ENCODE assay signal across 19 cellular contexts in the genomic region with DNA sequence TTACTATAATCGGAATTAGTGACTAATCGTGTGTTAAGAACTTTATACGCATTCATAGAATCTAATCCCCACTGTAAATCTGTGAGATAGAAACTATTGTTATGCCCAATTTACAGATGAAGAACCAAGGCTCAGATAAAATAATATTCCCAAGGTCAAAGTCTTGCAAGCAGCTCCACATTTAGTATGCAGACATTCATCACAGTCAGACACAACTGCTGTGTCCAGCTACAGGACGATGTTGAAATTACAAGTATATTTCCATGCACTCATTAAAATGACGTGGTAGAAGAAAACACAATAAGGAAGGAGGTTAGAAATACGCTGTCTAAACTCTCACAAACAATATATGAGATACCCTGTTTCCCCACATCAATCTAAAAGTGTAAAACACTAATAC.
A peak's percentile ranks its signal among the peaks of the same experiment; 100 is the strongest.
DNase-seq lines count a peak whose midpoint lies in the region; ATAC-seq, FAIRE-seq and TF ChIP-seq lines count a peak whose summit lies in the region.
"Had no signal": no experiment of that assay in that cellular context is flagged by ENCODE, and none has a peak within 500 bp of the region (broad histone marks: within the 10 kb centered on the region; RNA-seq: fewer than 3 reads in every experiment).

No MANE protein-coding gene starts in this region.

- peak; percentile 23 to 25 for DNase-seq in NCI-H526 (lab: John Stamatoyannopoulos, UW)
- DNase-seq in NCI-H526 treated with DMSO at 0.1 percent for 48 hours (lab: John Stamatoyannopoulos, UW): no peak
- DNase-seq in HTR-8/SVneo (ENCODE audit: insufficient read length, low spot score): no peak
- DNase-seq in astrocyte of the spinal cord (ENCODE audit: low read depth, low spot score): no peak
- no peak for DNase-seq in left colon
- no peak for DNase-seq in coronary artery (ENCODE audit: low spot score)
- DNase-seq in activated CD4-positive, alpha-beta T cell treated with anti-CD3 and anti-CD28 coated beads, Interleukin-2, amount 50 U/mL, for 48 hours: no peak
- no peak for DNase-seq in GM12892 (ENCODE audit: insufficient read length)
- DNase-seq: activated CD4-positive, alpha-beta T cell treated with anti-CD3 and anti-CD28 coated beads for 36 hours; C1 segment of cervical spinal cord; NCI-H1048; NCI-H510A; stimulated activated CD8-positive, alpha-beta memory T cell treated with anti-CD3 and anti-CD28 coated beads, Interleukin-4, amount 100 ng/mL, for 48 hours had no signal

- peak; percentile 46 for FAIRE-seq in HTR-8/SVneo (lab: Jason Lieb, UNC)
- FAIRE-seq in GM12892 (lab: Jason Lieb, UNC): no peak
- FAIRE-seq: urothelium cell line had no signal

- no peak overlapping the region for H3K27ac ChIP-seq in coronary artery
- H3K27ac ChIP-seq: 22Rv1, breast epithelium, KMS-11, right atrium auricular region, RWPE1 had no signal

- in situ Hi-C loops in astrocyte of the spinal cord (cut with HindIII; ENCODE audit: low sequenced_read_pairs): no loop called here

- ATAC-seq in left colon: peak; percentile 56
- ATAC-seq: activated CD4-positive, alpha-beta T cell treated with anti-CD3 and anti-CD28 coated beads for 36 hours had no signal

- H3K4me3 ChIP-seq in astrocyte of the spinal cord (ENCODE audit: low read depth, low read length) (no peak overlapping the region), coronary artery (no peak overlapping the region)
- H3K4me3 ChIP-seq: breast epithelium, right atrium auricular region had no signal

- no peak for TF ChIP-seq POLR2A in GM12892 (IDR thresholded peaks at IDR 0.05; ENCODE audit: low read depth, low read length)

- intact Hi-C loops in left colon (cut with DNase I, micrococcal nuclease): no loop called here

- TF ChIP-seq CTCF in astrocyte of the spinal cord (IDR thresholded peaks at IDR 0.05; ENCODE audit: low read depth, low read length) (peak; percentile 1), coronary artery (IDR thresholded peaks at IDR 0.05) (no peak)

Comparison
In these comparisons a context has a peak if more than half of its experiments do, and no peak if none do; other contexts are left out.
1. DNase-seq: peak in NCI-H526 (2 of 2); none in NCI-H526 treated with DMSO at 0.1 percent for 48 hours (single experiment), HTR-8/SVneo (single experiment), astrocyte of the spinal cord (single experiment), left colon (0 of 2), coronary artery (single experiment), activated CD4-positive, alpha-beta T cell treated with anti-CD3 and anti-CD28 coated beads, Interleukin-2, amount 50 U/mL, for 48 hours (0 of 2) and GM12892 (single experiment).